ENCODE assay signal across 22 cellular contexts in genomic region chr12:69168828-69169227, GRCh38.
"Had no signal": no experiment of that assay in that cellular context is flagged by ENCODE, and none has a peak within 500 bp of the region (broad histone marks: within the 10 kb centered on the region; RNA-seq: fewer than 3 reads in every experiment).

No MANE protein-coding gene starts in this region.

- H3K36me3 ChIP-seq: brain microvascular endothelial cell had no signal

- H3K27me3 Mint-ChIP-seq: activated CD4-positive, alpha-beta memory T cell treated with anti-CD3 and anti-CD28 coated beads, Interleukin-2, amount 10 ng/mL, durations not matched to agents 7 days and 5 days; activated CD4-positive, alpha-beta T cell treated with anti-CD3 and anti-CD28 coated beads for 36 hours; activated naive CD4-positive, alpha-beta T cell treated with anti-CD3 and anti-CD28 coated beads, Interleukin-2, amount 10 ng/mL, durations not matched to agents 7 days and 5 days; activated naive CD8-positive, alpha-beta T cell treated with anti-CD3 and anti-CD28 coated beads for 36 hours; T-helper 17 cell had no signal

- H3K36me3 Mint-ChIP-seq: activated naive CD4-positive, alpha-beta T cell treated with anti-CD3 and anti-CD28 coated beads, Interleukin-2, amount 10 ng/mL, durations not matched to agents 7 days and 5 days; activated naive CD8-positive, alpha-beta T cell treated with anti-CD3 and anti-CD28 coated beads for 36 hours had no signal

- ATAC-seq: activated CD4-positive, alpha-beta T cell treated with anti-CD3 and anti-CD28 coated beads for 36 hours; activated T-cell treated with anti-CD3 and anti-CD28 coated beads, Interleukin-2, amount 50 U/mL, for 72 hours; T-helper 17 cell had no signal

- H3K27me3 ChIP-seq: brain microvascular endothelial cell had no signal

- DNase-seq: activated CD4-positive, alpha-beta memory T cell treated with anti-CD3 and anti-CD28 coated beads, Interleukin-2, amount 10 ng/mL, durations not matched to agents 7 days and 5 days; activated CD4-positive, alpha-beta T cell treated with anti-CD3 and anti-CD28 coated beads for 36 hours; activated CD4-positive, alpha-beta T cell treated with anti-CD3 and anti-CD28 coated beads, Interleukin-2, amount 50 U/mL, for 1 hour; activated gamma-delta T cell treated with Interleukin-2 at 50 U/mL for 16 hours; activated naive CD4-positive, alpha-beta T cell treated with anti-CD3 and anti-CD28 coated beads, Interleukin-2, amount 10 ng/mL, durations not matched to agents 7 days and 5 days; activated naive CD8-positive, alpha-beta T cell treated with anti-CD3 and anti-CD28 coated beads for 36 hours; activated T-cell treated with anti-CD3 and anti-CD28 coated beads for 4 hours; activated T-cell treated with anti-CD3 and anti-CD28 coated beads, Interleukin-2, amount 50 U/mL, for 72 hours; brain microvascular endothelial cell; KG1; NCI-H1048; NCI-H1694; NCI-H2029; NCI-H2171; NCI-H2227 treated with DMSO at 0.1 percent for 48 hours; NCI-H446 treated with DMSO at 0.1 percent for 48 hours; NCI-H526; NCI-H774; SIG-M5; T-helper 17 cell; T-helper 9 cell had no signal

- H3K9me3 Mint-ChIP-seq: activated CD4-positive, alpha-beta memory T cell treated with anti-CD3 and anti-CD28 coated beads, Interleukin-2, amount 10 ng/mL, durations not matched to agents 7 days and 5 days; activated naive CD4-positive, alpha-beta T cell treated with anti-CD3 and anti-CD28 coated beads, Interleukin-2, amount 10 ng/mL, durations not matched to agents 7 days and 5 days; activated naive CD8-positive, alpha-beta T cell treated with anti-CD3 and anti-CD28 coated beads for 36 hours; activated T-cell treated with anti-CD3 and anti-CD28 coated beads, Interleukin-2, amount 50 U/mL, for 72 hours; activated T-helper 2 cell treated with anti-CD3 and anti-CD28 coated beads, Interferon-gamma antibody, Interleukin-2, Interleukin-4, amounts not matched to agents 10 μg/mL and 5 μg/mL and 100 μg/mL, durations not matched to agents 14 hours and 24 hours and 36 hours had no signal

- H3K4me1 Mint-ChIP-seq: activated CD4-positive, alpha-beta memory T cell treated with anti-CD3 and anti-CD28 coated beads, Interleukin-2, amount 10 ng/mL, durations not matched to agents 7 days and 5 days; activated naive CD4-positive, alpha-beta T cell treated with anti-CD3 and anti-CD28 coated beads, Interleukin-2, amount 10 ng/mL, durations not matched to agents 7 days and 5 days had no signal

- H3K27ac Mint-ChIP-seq: activated CD4-positive, alpha-beta memory T cell treated with anti-CD3 and anti-CD28 coated beads, Interleukin-2, amount 10 ng/mL, durations not matched to agents 7 days and 5 days; activated CD4-positive, alpha-beta T cell treated with anti-CD3 and anti-CD28 coated beads for 36 hours; activated naive CD4-positive, alpha-beta T cell treated with anti-CD3 and anti-CD28 coated beads, Interleukin-2, amount 10 ng/mL, durations not matched to agents 7 days and 5 days; activated naive CD8-positive, alpha-beta T cell treated with anti-CD3 and anti-CD28 coated beads for 36 hours; activated T-cell treated with anti-CD3 and anti-CD28 coated beads, Interleukin-2, amount 50 U/mL, for 72 hours; activated T-helper 2 cell treated with anti-CD3 and anti-CD28 coated beads, Interferon-gamma antibody, Interleukin-2, Interleukin-4, amounts not matched to agents 10 μg/mL and 5 μg/mL and 100 μg/mL, durations not matched to agents 14 hours and 24 hours and 36 hours; T-helper 17 cell had no signal

- H3K27ac ChIP-seq: brain microvascular endothelial cell had no signal

- H3K4me3 Mint-ChIP-seq: activated CD4-positive, alpha-beta memory T cell treated with anti-CD3 and anti-CD28 coated beads, Interleukin-2, amount 10 ng/mL, durations not matched to agents 7 days and 5 days; activated CD4-positive, alpha-beta T cell treated with anti-CD3 and anti-CD28 coated beads for 36 hours; activated naive CD4-positive, alpha-beta T cell treated with anti-CD3 and anti-CD28 coated beads, Interleukin-2, amount 10 ng/mL, durations not matched to agents 7 days and 5 days; activated naive CD8-positive, alpha-beta T cell treated with anti-CD3 and anti-CD28 coated beads for 36 hours; activated T-cell treated with anti-CD3 and anti-CD28 coated beads, Interleukin-2, amount 50 U/mL, for 72 hours; T-helper 17 cell had no signal
